24 cellular contexts compared by ENCODE assay signal in the genomic region with DNA sequence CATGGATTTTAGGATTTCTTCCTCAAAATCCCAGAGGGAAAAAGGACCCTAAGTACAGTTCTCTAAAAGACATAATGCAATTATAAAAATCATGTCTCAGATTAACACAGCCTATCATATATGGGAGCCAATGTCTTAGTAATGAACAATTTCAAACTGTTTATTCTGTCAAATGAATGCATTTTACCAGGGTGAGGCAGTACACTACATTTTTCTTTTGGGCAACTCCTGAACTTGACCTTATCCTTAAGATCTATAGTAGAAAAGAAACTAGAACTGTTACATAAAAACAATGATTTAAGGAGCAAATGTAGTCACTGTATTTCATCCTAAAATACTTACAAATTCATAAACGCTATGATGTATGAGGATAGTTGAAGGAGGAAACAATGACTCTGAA.
DNase-seq lines count a peak whose midpoint lies in the region; ATAC-seq and TF ChIP-seq lines count a peak whose summit lies in the region.
"Had no signal": no experiment of that assay in that cellular context is flagged by ENCODE, and none has a peak within 500 bp of the region (broad histone marks: within the 10 kb centered on the region; RNA-seq: fewer than 3 reads in every experiment).

No MANE protein-coding gene starts in this region.

- peak overlapping the region; percentile 95 for H3K27ac Mint-ChIP-seq in activated naive CD4-positive, alpha-beta T cell treated with anti-CD3 and anti-CD28 coated beads, Interleukin-2, amount 10 ng/mL, durations not matched to agents 7 days and 5 days
- H3K27ac Mint-ChIP-seq in activated naive CD4-positive, alpha-beta T cell treated with anti-CD3 and anti-CD28 coated beads, Interleukin-2, amount 50 U/mL, for 72 hours: peak overlapping the region in 1 of 2 donors; percentile 80
- H3K27ac Mint-ChIP-seq in activated naive CD8-positive, alpha-beta T cell: peak overlapping the region; percentile 89
- H3K27ac Mint-ChIP-seq: activated B cell treated with CpG ODN at 0.5 μM for 24 hours had no signal

- H3K4me1 Mint-ChIP-seq in activated naive CD4-positive, alpha-beta T cell treated with anti-CD3 and anti-CD28 coated beads, Interleukin-2, amount 10 ng/mL, durations not matched to agents 7 days and 5 days: peaks cover 53% of the 10 kb centered on the region
- peaks cover 58% of the 10 kb centered on the region for H3K4me1 Mint-ChIP-seq in activated naive CD8-positive, alpha-beta T cell (ENCODE audit: low read depth)

- no peak overlapping the region for H2AFZ ChIP-seq in Loucy (ENCODE audit: low read length)
- H2AFZ ChIP-seq: parathyroid adenoma had no signal

- no peaks in the 10 kb centered on the region for H4K20me1 ChIP-seq in Loucy (ENCODE audit: insufficient read depth, low read length, poor library complexity, severe bottlenecking)

- no peaks in the 10 kb centered on the region for H3F3A ChIP-seq in Loucy (ENCODE audit: low read depth)

- no peak overlapping the region for H3K4me2 ChIP-seq in Loucy (ENCODE audit: low read depth, low read length, poor library complexity, severe bottlenecking)
- H3K4me2 ChIP-seq: KMS-11 had no signal

- no peak overlapping the region for H3K4me3 Mint-ChIP-seq in activated naive CD4-positive, alpha-beta T cell treated with anti-CD3 and anti-CD28 coated beads, Interleukin-2, amount 10 ng/mL, durations not matched to agents 7 days and 5 days
- H3K4me3 Mint-ChIP-seq in activated naive CD8-positive, alpha-beta T cell: no peak overlapping the region
- H3K4me3 Mint-ChIP-seq: activated B cell treated with CpG ODN at 0.5 μM for 24 hours; activated CD4-positive, alpha-beta memory T cell treated with anti-CD3 and anti-CD28 coated beads, Interleukin-2, amount 10 ng/mL, durations not matched to agents 7 days and 5 days had no signal

- no peaks in the 10 kb centered on the region for H3K9me2 ChIP-seq in Loucy (replicated peaks; ENCODE audit: low read depth, low read length)

- H3K9me3 ChIP-seq in Loucy (ENCODE audit: insufficient read depth, low read depth, low read length): no peaks in the 10 kb centered on the region
- H3K9me3 ChIP-seq: esophagus squamous epithelium, testis had no signal

- no peaks in the 10 kb centered on the region for H3K79me2 ChIP-seq in Loucy (ENCODE audit: insufficient read depth, low read length)
- H3K79me2 ChIP-seq: parathyroid adenoma had no signal

- no peak for ATAC-seq in activated naive CD4-positive, alpha-beta T cell treated with anti-CD3 and anti-CD28 coated beads, Interleukin-2, amount 50 U/mL, for 72 hours
- ATAC-seq in HG03025 (IDR thresholded peaks at IDR 0.05; ENCODE audit: low FRiP score, unreplicated experiment): no peak
- ATAC-seq: HCT116 had no signal

- H3K9ac ChIP-seq in Loucy (ENCODE audit: low read depth, low read length, poor library complexity, severe bottlenecking): no peak overlapping the region
- H3K9ac ChIP-seq: KMS-11, parathyroid adenoma had no signal

- H3K4me1 ChIP-seq in Loucy (ENCODE audit: insufficient read depth, low read length, poor library complexity, severe bottlenecking): no peaks in the 10 kb centered on the region
- H3K4me1 ChIP-seq: parathyroid adenoma had no signal

- no peak for DNase-seq in activated naive CD4-positive, alpha-beta T cell treated with anti-CD3 and anti-CD28 coated beads, Interleukin-2, amount 10 ng/mL, durations not matched to agents 7 days and 5 days
- no peak for DNase-seq in activated naive CD4-positive, alpha-beta T cell treated with anti-CD3 and anti-CD28 coated beads, Interleukin-2, amount 50 U/mL, for 72 hours (ENCODE audit: low spot score in 2 of 2)
- DNase-seq in DMS 273 treated with DMSO at 0.1 percent for 48 hours (lab: John Stamatoyannopoulos, UW): no peak
- no peak for DNase-seq in DMS53 treated with DMSO at 0.1 percent for 48 hours (lab: John Stamatoyannopoulos, UW; ENCODE audit: unreplicated experiment)
- DNase-seq: activated B cell treated with CpG ODN at 0.5 μM for 24 hours; activated CD4-positive, alpha-beta memory T cell treated with anti-CD3 and anti-CD28 coated beads, Interleukin-2, amount 10 ng/mL, durations not matched to agents 7 days and 5 days; activated gamma-delta T cell treated with Interleukin-2 at 50 U/mL for 16 hours; amygdala; brain microvascular endothelial cell; Calu3; cerebellar nuclear complex; esophagus squamous epithelium; NCI-H1417 treated with DMSO at 0.1 percent for 48 hours; NCI-H2081 treated with DMSO at 0.1 percent for 48 hours; NCI-H748 treated with DMSO at 0.1 percent for 48 hours; stimulated activated naive CD4-positive, alpha-beta T cell; testis had no signal

- CTCF ChIA-PET in activated naive CD4-positive, alpha-beta T cell treated with anti-CD3 and anti-CD28 coated beads, Interleukin-2, amount 10 ng/mL, durations not matched to agents 7 days and 5 days (lab: Charles Lee): no interaction called here

- peak; percentile 16; the same call in 1 of the 2 replicates for TF ChIP-seq CTCF in Loucy (conservative IDR thresholded peaks at IDR 0.05; ENCODE audit: low read length)

- H3K36me3 ChIP-seq in Loucy (ENCODE audit: insufficient read depth, low read length): no peaks in the 10 kb centered on the region
- H3K36me3 ChIP-seq: brain microvascular endothelial cell, esophagus squamous epithelium had no signal

- H3K36me3 Mint-ChIP-seq in activated naive CD4-positive, alpha-beta T cell treated with anti-CD3 and anti-CD28 coated beads, Interleukin-2, amount 10 ng/mL, durations not matched to agents 7 days and 5 days: peaks cover 34% of the 10 kb centered on the region
- peaks cover 5 to 31% of the 10 kb centered on the region in 2 donors for H3K36me3 Mint-ChIP-seq in activated naive CD4-positive, alpha-beta T cell treated with anti-CD3 and anti-CD28 coated beads, Interleukin-2, amount 50 U/mL, for 72 hours
- H3K36me3 Mint-ChIP-seq in activated naive CD8-positive, alpha-beta T cell: peaks cover 12% of the 10 kb centered on the region

- no peaks in the 10 kb centered on the region for H3K27me3 Mint-ChIP-seq in activated naive CD4-positive, alpha-beta T cell treated with anti-CD3 and anti-CD28 coated beads, Interleukin-2, amount 10 ng/mL, durations not matched to agents 7 days and 5 days
- H3K27me3 Mint-ChIP-seq in activated naive CD8-positive, alpha-beta T cell: no peaks in the 10 kb centered on the region
- H3K27me3 Mint-ChIP-seq: activated B cell treated with CpG ODN at 0.5 μM for 24 hours had no signal

- H3K9me3 Mint-ChIP-seq in activated naive CD4-positive, alpha-beta T cell treated with anti-CD3 and anti-CD28 coated beads, Interleukin-2, amount 10 ng/mL, durations not matched to agents 7 days and 5 days: peaks cover 27% of the 10 kb centered on the region
- peaks cover 5 to 31% of the 10 kb centered on the region in 2 donors for H3K9me3 Mint-ChIP-seq in activated naive CD4-positive, alpha-beta T cell treated with anti-CD3 and anti-CD28 coated beads, Interleukin-2, amount 50 U/mL, for 72 hours
- peaks cover 4% of the 10 kb centered on the region for H3K9me3 Mint-ChIP-seq in activated naive CD8-positive, alpha-beta T cell (ENCODE audit: low read depth)
- H3K9me3 Mint-ChIP-seq: activated B cell treated with CpG ODN at 0.5 μM for 24 hours had no signal

- H3K27me3 ChIP-seq in Loucy (ENCODE audit: insufficient read depth, low read length, poor library complexity, severe bottlenecking): no peaks in the 10 kb centered on the region
- H3K27me3 ChIP-seq: brain microvascular endothelial cell, esophagus squamous epithelium, testis had no signal

- no peak overlapping the region for H3K4me3 ChIP-seq in Loucy (ENCODE audit: low read length, poor library complexity, severe bottlenecking)
- H3K4me3 ChIP-seq: esophagus squamous epithelium, skin epidermis, testis had no signal
